ENCODE assay signal across 9 cellular contexts in genomic region chr7:47724335-47724982, GRCh38.
DNase-seq lines count a peak whose midpoint lies in the region; ATAC-seq and TF ChIP-seq lines count a peak whose summit lies in the region.
"Had no signal": no experiment of that assay in that cellular context is flagged by ENCODE, and none has a peak within 500 bp of the region (broad histone marks: within the 10 kb centered on the region; RNA-seq: fewer than 3 reads in every experiment).

No MANE protein-coding gene starts in this region.

- TF ChIP-seq CTCF in MCF 10A (IDR thresholded peaks at IDR 0.05; ENCODE audit: unreplicated experiment) = no peak
- TF ChIP-seq CTCF in breast epithelium (IDR thresholded peaks at IDR 0.05) = no peak
- TF ChIP-seq CTCF in RWPE1 (conservative IDR thresholded peaks at IDR 0.05; ENCODE audit: low read depth) = no peak

- no peak overlapping the region for H3K27ac ChIP-seq in breast epithelium
- no peak overlapping the region for H3K27ac ChIP-seq in RWPE1

- no peak for TF ChIP-seq POLR2A in breast epithelium (IDR thresholded peaks at IDR 0.05)

- intact Hi-C loops in MCF 10A (cut with micrococcal nuclease) = no loop called here
- intact Hi-C loops in breast epithelium (cut with DNase I; ENCODE audit: low total_unique reads) = no loop called here

- no peaks in the 10 kb centered on the region for H3K9me3 Mint-ChIP-seq in MCF 10A (ENCODE audit: unreplicated experiment)
- H3K9me3 Mint-ChIP-seq in activated T-cell treated with anti-CD3 and anti-CD28 coated beads, Interleukin-2, amount 50 U/mL, for 4 hours = no peaks in the 10 kb centered on the region
- H3K9me3 Mint-ChIP-seq: CD4-positive, alpha-beta memory T cell had no signal

- CTCF ChIA-PET in MCF 10A (lab: Yijun Ruan, JAX) = interaction anchor here (0.6 kb wide), 1 partner anchor 83 kb away, joined by 3 read pairs; no protein-coding TSS in a partner anchor
- CTCF ChIA-PET in RWPE1 (lab: Yijun Ruan, JAX) = interaction anchor here (0.5 kb wide), 1 partner anchor 190 kb away, joined by 4 read pairs; no protein-coding TSS in a partner anchor

- no peaks in the 10 kb centered on the region for H3K27me3 Mint-ChIP-seq in MCF 10A (ENCODE audit: insufficient read depth, unreplicated experiment)
- no peaks in the 10 kb centered on the region for H3K27me3 Mint-ChIP-seq in activated T-cell treated with anti-CD3 and anti-CD28 coated beads, Interleukin-2, amount 50 U/mL, for 4 hours (ENCODE audit: low read depth)

- no peak for ATAC-seq in GM19351 (IDR thresholded peaks at IDR 0.05; ENCODE audit: unreplicated experiment)
- no peak for ATAC-seq in activated T-cell treated with anti-CD3 and anti-CD28 coated beads, Interleukin-2, amount 50 U/mL, for 4 hours

- H3K4me1 ChIP-seq in breast epithelium = peaks cover 0 to 6% of the 10 kb centered on the region in 2 donors

- no peak overlapping the region for H3K4me3 Mint-ChIP-seq in MCF 10A (ENCODE audit: unreplicated experiment)
- no peak overlapping the region for H3K4me3 Mint-ChIP-seq in activated T-cell treated with anti-CD3 and anti-CD28 coated beads, Interleukin-2, amount 50 U/mL, for 4 hours
- H3K4me3 Mint-ChIP-seq: CD4-positive, alpha-beta memory T cell had no signal

- H3K4me1 Mint-ChIP-seq in MCF 10A (ENCODE audit: insufficient read depth, unreplicated experiment) = peaks cover 13% of the 10 kb centered on the region
- H3K4me1 Mint-ChIP-seq in activated T-cell treated with anti-CD3 and anti-CD28 coated beads, Interleukin-2, amount 50 U/mL, for 4 hours (ENCODE audit: low read depth) = peaks cover 3% of the 10 kb centered on the region
- H3K4me1 Mint-ChIP-seq: CD4-positive, alpha-beta memory T cell had no signal

- BruUV-seq in MCF 10A (replicated peaks; lab: Mats Ljungman, UMichigan) = no TSS peak

- no peaks in the 10 kb centered on the region for H3K36me3 Mint-ChIP-seq in MCF 10A (ENCODE audit: insufficient read depth, unreplicated experiment)
- H3K36me3 Mint-ChIP-seq in activated T-cell treated with anti-CD3 and anti-CD28 coated beads, Interleukin-2, amount 50 U/mL, for 4 hours (ENCODE audit: insufficient read depth) = no peaks in the 10 kb centered on the region
- H3K36me3 Mint-ChIP-seq: CD4-positive, alpha-beta memory T cell had no signal

- H3K36me3 ChIP-seq in breast epithelium = no peaks in the 10 kb centered on the region

- H3K27me3 ChIP-seq in breast epithelium = no peaks in the 10 kb centered on the region

- POLR2A ChIA-PET in MCF 10A (lab: Yijun Ruan, JAX) = interaction anchor here (1.1 to 1.2 kb wide), 3 partner anchors 16 to 39 kb away, joined by 3 to 4 read pairs (median 4); no protein-coding TSS in a partner anchor
- POLR2A ChIA-PET in RWPE1 (lab: Yijun Ruan, JAX; ENCODE audit: low non-redundant PET) = no interaction called here

- DNase-seq in MCF 10A (ENCODE audit: unreplicated experiment) = peak; percentile 9
- DNase-seq in breast epithelium (ENCODE audit: low spot score in 2 of 2) = no peak
- peak; percentile 13 for DNase-seq in RWPE1 (ENCODE audit: low spot score)
- DNase-seq in glomerular visceral epithelial cell (ENCODE audit: extremely low spot score) = peak; percentile 54
- DNase-seq in NOMO-1 treated with DMSO at 0.1 percent for 48 hours (lab: John Stamatoyannopoulos, UW; ENCODE audit: unreplicated experiment) = no peak
- DNase-seq in activated T-cell treated with anti-CD3 and anti-CD28 coated beads, Interleukin-2, amount 50 U/mL, for 4 hours = no peak
- DNase-seq in COR-L47 (lab: John Stamatoyannopoulos, UW) = no peak
- DNase-seq: CD4-positive, alpha-beta memory T cell had no signal

- no peak overlapping the region for H3K27ac Mint-ChIP-seq in MCF 10A (ENCODE audit: low read depth, unreplicated experiment)
- H3K27ac Mint-ChIP-seq: CD4-positive, alpha-beta memory T cell had no signal

- no peaks in the 10 kb centered on the region for H3K9me3 ChIP-seq in breast epithelium

- no peak overlapping the region for H3K4me3 ChIP-seq in breast epithelium

Comparison
In these comparisons a context has a peak if more than half of its experiments do, and no peak if none do; other contexts are left out.
1. DNase-seq: peak in MCF 10A (single experiment), RWPE1 (single experiment) and glomerular visceral epithelial cell (single experiment); none in breast epithelium (0 of 2), NOMO-1 treated with DMSO at 0.1 percent for 48 hours (single experiment), activated T-cell treated with anti-CD3 and anti-CD28 coated beads, Interleukin-2, amount 50 U/mL, for 4 hours (single experiment) and COR-L47 (single experiment).